Comparison of ENCODE assay signal across 8 cellular contexts in genomic region chrX:131821945-131822622, GRCh38.
A peak's percentile ranks its signal among the peaks of the same experiment; 100 is the strongest.
DNase-seq lines count a peak whose midpoint lies in the region; ATAC-seq and TF ChIP-seq lines count a peak whose summit lies in the region.

No MANE protein-coding gene starts in this region.

- POLR2A ChIA-PET in T-cell (lab: Charles Lee), result no interaction called here

- CTCF ChIA-PET in T-cell (lab: Charles Lee), result interaction anchor here in 1 of 2 donors (1.0 to 1.1 kb wide), 2 partner anchors 20 to 81 kb away, joined by 3 read pairs; no protein-coding TSS in a partner anchor

- H3K27ac ChIP-seq in left ventricle myocardium inferior (replicated peaks) (peak overlapping the region; percentile 71), vagina (peak overlapping the region; percentile 82)

- no peak for TF ChIP-seq POLR2A in vagina (IDR thresholded peaks at IDR 0.05)

- no peaks in the 10 kb centered on the region for H3K4me1 ChIP-seq in left ventricle myocardium inferior
- H3K4me1 ChIP-seq in vagina, result no peaks in the 10 kb centered on the region

- H3K4me3 Mint-ChIP-seq in T-cell, result peak overlapping the region in 2 of 3 donors; percentile 86 to 87

- DNase-seq in AG09309 (ENCODE audit: low read depth) (peak; percentile 69), T-cell (peak in 15 of 34 experiments; percentile 64 to 84 (median 78)), left ventricle myocardium inferior (no peak), vagina (ENCODE audit: extremely low spot score in 2 of 2) (peak in 1 of 2 donors; percentile 91), NCI-H1930 (lab: John Stamatoyannopoulos, UW) (no peak), inferior parietal cortex (ENCODE audit: extremely low spot score) (no peak)
- DNase-seq in stimulated activated CD4-positive, alpha-beta T cell treated with anti-CD3 and anti-CD28 coated beads, Interleukin-4, amount 100 ng/mL, for 1 hour, result no peak

- no peaks in the 10 kb centered on the region for H3K27me3 ChIP-seq in left ventricle myocardium inferior (ENCODE audit: low read depth)
- no peaks in the 10 kb centered on the region for H3K27me3 ChIP-seq in vagina

- intact Hi-C loops in left ventricle myocardium inferior (cut with micrococcal nuclease) (no loop called here), vagina (cut with DNase I) (no loop called here)

- TF ChIP-seq CTCF in AG09309 (IDR thresholded peaks at IDR 0.05; ENCODE audit: control insufficient read depth, insufficient read depth, low read depth, low read length, missing control alignments), result peak; percentile 31
- TF ChIP-seq CTCF in left ventricle myocardium inferior (IDR thresholded peaks at IDR 0.05; ENCODE audit: borderline replicate concordance), result no peak
- peak in 2 of 3 experiments; percentile 35 to 65 for TF ChIP-seq CTCF in vagina (IDR thresholded peaks at IDR 0.05)

- H3K4me1 Mint-ChIP-seq in T-cell, result peaks cover 11 to 23% (median 14%) of the 10 kb centered on the region in 3 donors

- H3K36me3 Mint-ChIP-seq in T-cell, result no peaks in the 10 kb centered on the region

- H3K9me3 ChIP-seq in left ventricle myocardium inferior (replicated peaks) (no peaks in the 10 kb centered on the region), vagina (no peaks in the 10 kb centered on the region)

- H3K9me3 Mint-ChIP-seq in T-cell, result no peaks in the 10 kb centered on the region

- peak overlapping the region in 1 of 2 donors; percentile 99 for H3K27ac Mint-ChIP-seq in T-cell

- ATAC-seq in GM19468 (IDR thresholded peaks at IDR 0.05; ENCODE audit: extremely low read depth, unreplicated experiment) (peak; percentile 50), T-cell (replicated peaks in 1 of 4) (peak in 2 of 4 experiments; percentile 83 to 88)

- no peaks in the 10 kb centered on the region for H3K27me3 Mint-ChIP-seq in T-cell

- H3K4me3 ChIP-seq in AG09309 (ENCODE audit: control insufficient read depth, low read depth, low read length) (peak overlapping the region; percentile 35), left ventricle myocardium inferior (peak overlapping the region; percentile 37), vagina (peak overlapping the region; percentile 43 to 44)

- H3K36me3 ChIP-seq in left ventricle myocardium inferior (no peaks in the 10 kb centered on the region), vagina (no peaks in the 10 kb centered on the region)
